In the genomic region with DNA sequence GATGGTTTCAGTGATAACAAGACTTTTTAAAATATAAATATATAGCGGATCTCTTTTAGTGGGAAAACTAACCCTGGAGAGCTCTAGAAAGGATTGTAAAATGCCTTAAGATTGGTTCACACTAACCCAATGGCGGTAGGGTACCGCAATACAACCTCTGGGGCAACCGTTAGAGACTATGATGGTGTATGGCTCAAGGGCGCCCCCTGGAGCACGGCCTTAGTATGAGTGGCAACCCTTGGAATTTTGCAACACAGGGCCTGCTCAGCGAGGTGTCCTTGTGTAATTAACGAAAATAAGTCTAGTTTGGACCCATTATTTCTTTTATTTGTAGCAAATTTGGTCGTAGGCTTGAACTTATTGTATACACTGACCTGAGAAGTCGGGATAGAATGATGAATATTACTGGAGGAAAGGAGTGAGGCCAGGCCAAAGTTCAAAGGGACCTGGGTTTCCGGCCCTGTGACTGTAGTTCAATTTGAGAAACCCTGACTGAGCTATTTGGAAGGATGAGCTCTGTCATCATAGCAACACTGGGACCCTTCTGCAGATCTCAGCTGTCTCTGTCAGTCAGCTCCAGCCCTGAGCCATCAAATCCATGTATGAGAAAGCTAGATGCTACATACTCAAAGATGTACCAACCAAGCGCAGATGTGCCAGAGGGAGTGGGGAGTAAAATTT, we compare ENCODE assay signal across 8 cellular contexts. TPM values are rescaled to one million over a fixed set of nuclear protein-coding genes. Genes with fewer than 3 reads are reported as not detected.
DNase-seq lines count a peak whose midpoint lies in the region; ATAC-seq, FAIRE-seq and TF ChIP-seq lines count a peak whose summit lies in the region.

No MANE protein-coding gene starts in this region.

- TF ChIP-seq CTCF in GM20000 (IDR thresholded peaks at IDR 0.05; ENCODE audit: extremely low read depth, missing control alignments) (peak; percentile 78), kidney (IDR thresholded peaks at IDR 0.05; ENCODE audit: borderline replicate concordance, extremely low read depth, insufficient read depth) (peak; percentile 49)

- peak; percentile 92 for ATAC-seq in HG03571 (IDR thresholded peaks at IDR 0.05; ENCODE audit: unreplicated experiment)

- no peak for FAIRE-seq in kidney (lab: Jason Lieb, UNC)

- H3K9ac ChIP-seq in kidney (ENCODE audit: low read length in 2 of 2), result no peak overlapping the region

- H3K4me1 ChIP-seq in kidney (ENCODE audit: control insufficient read depth in 1 of 2, insufficient read depth in 1 of 2, low read depth in 1 of 2, low read length in 2 of 2), result no peaks in the 10 kb centered on the region

- no peaks in the 10 kb centered on the region for H3K36me3 ChIP-seq in kidney (ENCODE audit: control insufficient read depth in 1 of 2, insufficient read depth in 2 of 2, low read length in 2 of 2)

- no peak overlapping the region for H3K4me3 ChIP-seq in kidney (ENCODE audit: low read length in 2 of 2)

- H3K27ac ChIP-seq in kidney (ENCODE audit: low read depth in 2 of 2, low read length in 2 of 2), result no peak overlapping the region

- DNase-seq in DMS53 (lab: John Stamatoyannopoulos, UW), result peak; percentile 79
- peak; percentile 58 for DNase-seq in GM20000 (ENCODE audit: low spot score)
- DNase-seq in T-helper 22 cell (ENCODE audit: low read depth), result peak; percentile 62
- DNase-seq in astrocyte of the hippocampus (ENCODE audit: low read depth, low spot score), result peak; percentile 32
- no peak for DNase-seq in kidney
- DNase-seq in stimulated activated CD4-positive, alpha-beta T cell treated with anti-CD3 and anti-CD28 coated beads, TNF-alpha, amount 100 ng/mL, for 1 hour (ENCODE audit: low read depth in 3 of 3, low spot score in 1 of 3), result peak; percentile 60 to 93 (median 72)
- DNase-seq in NCI-H2171 treated with DMSO at 0.1 percent for 48 hours (lab: John Stamatoyannopoulos, UW), result no peak

- no peaks in the 10 kb centered on the region for H3K9me3 ChIP-seq in kidney (ENCODE audit: control insufficient read depth in 1 of 2, low read length in 2 of 2)

- intact Hi-C loops in kidney (cut with DNase I), result no loop called here

RNA-seq across cellular contexts. Expression of a gene that starts 54.8 kb away (rescaled TPM):
- total RNA-seq in kidney, result 4.7 TPM
- 0.37 TPM for polyA plus RNA-seq in kidney (ENCODE audit: insufficient read depth, low read depth, low replicate concordance)

Comparison
In these comparisons a context has a peak if more than half of its experiments do, and no peak if none do; other contexts are left out.
1. DNase-seq: peak in DMS53 (single experiment), GM20000 (single experiment), T-helper 22 cell (single experiment), astrocyte of the hippocampus (single experiment) and stimulated activated CD4-positive, alpha-beta T cell treated with anti-CD3 and anti-CD28 coated beads, TNF-alpha, amount 100 ng/mL, for 1 hour (3 of 3); none in kidney (single experiment) and NCI-H2171 treated with DMSO at 0.1 percent for 48 hours (single experiment).